In genomic region chr21:38354231-38354630, GRCh38 we compare ENCODE assay signal across 20 cellular contexts.
A peak's percentile ranks its signal among the peaks of the same experiment; 100 is the strongest.
DNase-seq lines count a peak whose midpoint lies in the region; ATAC-seq, FAIRE-seq and TF ChIP-seq lines count a peak whose summit lies in the region.
"Had no signal": no experiment of that assay in that cellular context is flagged by ENCODE, and none has a peak within 500 bp of the region (broad histone marks: within the 10 kb centered on the region; RNA-seq: fewer than 3 reads in every experiment).

No MANE protein-coding gene starts in this region.

- H3K4me3 ChIP-seq in A549 (no peak overlapping the region), H1 (ENCODE audit: extremely low read depth in 1 of 4, insufficient read depth in 2 of 4, low read depth in 3 of 4, low read length in 4 of 4) (no peak overlapping the region), trophoblast cell (ENCODE audit: low read depth, low read length) (peak overlapping the region; percentile 41)

- H2BK15ac ChIP-seq in H1 (ENCODE audit: low read length), result no peak overlapping the region

- no peak overlapping the region for H3K23ac ChIP-seq in H1 (ENCODE audit: insufficient read length)
- no peak overlapping the region for H3K23ac ChIP-seq in trophoblast cell (ENCODE audit: low read length)

- H3K4me2 ChIP-seq in A549, result no peak overlapping the region
- H3K4me2 ChIP-seq in H1 (ENCODE audit: insufficient read depth in 1 of 2, low read depth in 2 of 2, low read length in 2 of 2), result no peak overlapping the region
- no peak overlapping the region for H3K4me2 ChIP-seq in trophoblast cell (ENCODE audit: low read length)

- DNase-seq in A549 (ENCODE audit: low read depth in 1 of 2, low spot score in 1 of 2) (no peak), H1 (ENCODE audit: low read depth in 1 of 2, low spot score in 2 of 2) (no peak), trophoblast cell (no peak), ureter (ENCODE audit: low spot score) (peak; percentile 28), NCI-H2196 treated with DMSO at 0.1 percent for 48 hours (lab: John Stamatoyannopoulos, UW; ENCODE audit: unreplicated experiment) (no peak), GDM1 (lab: John Stamatoyannopoulos, UW) (no peak), hypothalamus (lab: John Stamatoyannopoulos, UW) (no peak)
- DNase-seq: ACHN; BE2C; C1 segment of cervical spinal cord; CD4-positive, CD25-positive, alpha-beta regulatory T cell; CD8-positive, alpha-beta memory T cell; COR-L47; DMS 273 treated with DMSO at 0.1 percent for 48 hours; DMS53; GOT3; H9 had no signal

- H4K5ac ChIP-seq in H1 (ENCODE audit: insufficient read length, low read depth, low read length), result no peak overlapping the region

- no peak for TF ChIP-seq RAD21 in A549 (conservative IDR thresholded peaks at IDR 0.05 in 1 of 2, IDR thresholded peaks at IDR 0.05 in 1 of 2)
- TF ChIP-seq RAD21 in H1 (IDR thresholded peaks at IDR 0.05 in 1 of 2, conservative IDR thresholded peaks at IDR 0.05 in 1 of 2; ENCODE audit: low read depth in 2 of 2, low read length in 2 of 2), result no peak

- peaks cover 29% of the 10 kb centered on the region for H3K4me1 ChIP-seq in A549
- peaks cover 0 to 11% (median 4%) of the 10 kb centered on the region in 4 experiments; a peak in 3 of 7 replicates for H3K4me1 ChIP-seq in H1 (replicated peaks in 1 of 4; ENCODE audit: control insufficient read depth in 3 of 4, insufficient read depth in 4 of 4, low read length in 3 of 4)
- H3K4me1 ChIP-seq in trophoblast cell (ENCODE audit: control insufficient read depth in 1 of 2, insufficient read depth in 2 of 2, low read length in 2 of 2), result peaks cover 3 to 10% of the 10 kb centered on the region in 2 experiments
- H3K4me1 ChIP-seq: BE2C had no signal

- H3K9ac ChIP-seq in H1 (replicated peaks in 1 of 4; ENCODE audit: extremely low read depth in 1 of 4, low read depth in 3 of 4, low read length in 3 of 4) (no peak overlapping the region), trophoblast cell (ENCODE audit: low read length) (no peak overlapping the region)

- no peak overlapping the region for H3K14ac ChIP-seq in H1 (ENCODE audit: insufficient read length)
- H3K14ac ChIP-seq in trophoblast cell (ENCODE audit: low read length), result no peak overlapping the region

- peak overlapping the region; percentile 19; the same call in 1 of the 2 replicates for H2BK12ac ChIP-seq in H1 (ENCODE audit: low read depth, low read length)
- H2BK12ac ChIP-seq in trophoblast cell (ENCODE audit: low read length), result no peak overlapping the region

- no peak overlapping the region for H3K56ac ChIP-seq in H1 (replicated peaks; ENCODE audit: insufficient read length, low read depth, low read length)

- H4K91ac ChIP-seq in H1 (replicated peaks; ENCODE audit: insufficient read length, low read length) (no peak overlapping the region), trophoblast cell (ENCODE audit: low read depth, low read length) (no peak overlapping the region)

- WGBS in A549 (ENCODE audit: missing lambda C conversion rate), result 92% methylated on average over 8 of the region's 10 CpGs
- 92% methylated on average over 10 of the region's 10 CpGs; no CpG with 5 or more reads in 1 of the 2 experiments for WGBS in H1 (ENCODE audit: extremely low coverage in 1 of 2, insufficient coverage in 1 of 2, insufficient read length in 1 of 2, insufficient replicate concordance in 2 of 2, low coverage in 1 of 2, low lambda C conversion rate in 2 of 2, missing lambda C conversion rate in 1 of 2), 2 experiments
- no CpG with 5 or more reads among the region's 10 CpGs for WGBS in trophoblast cell (ENCODE audit: extremely low coverage, insufficient coverage, insufficient read length)

- H3K27me3 ChIP-seq in H1 (replicated peaks in 1 of 4; ENCODE audit: control insufficient read depth in 3 of 4, extremely low read depth in 1 of 4, insufficient read depth in 3 of 4, low read length in 3 of 4) (peaks cover 0 to 4% (median 0%) of the 10 kb centered on the region in 4 experiments; a peak in 3 of 7 replicates), trophoblast cell (ENCODE audit: insufficient read depth, low read length) (no peaks in the 10 kb centered on the region)
- H3K27me3 ChIP-seq: BE2C had no signal

- TF ChIP-seq CTCF in A549 (IDR thresholded peaks at IDR 0.05), result no peak
- TF ChIP-seq CTCF in H1 (IDR thresholded peaks at IDR 0.05; ENCODE audit: control extremely low read depth in 1 of 3, insufficient read depth in 1 of 3, low read depth in 1 of 3, low read length in 3 of 3), result no peak

- no peaks in the 10 kb centered on the region for H3K36me3 ChIP-seq in H1 (ENCODE audit: control insufficient read depth in 2 of 4, insufficient read depth in 4 of 4, low read length in 3 of 4)
- H3K36me3 ChIP-seq in trophoblast cell (ENCODE audit: control insufficient read depth in 1 of 2, insufficient read depth in 2 of 2, low read length in 2 of 2), result no peaks in the 10 kb centered on the region
- H3K36me3 ChIP-seq: BE2C had no signal

- no peak overlapping the region for H4K8ac ChIP-seq in H1 (ENCODE audit: extremely low read depth, insufficient read depth, low read length)
- H4K8ac ChIP-seq in trophoblast cell (ENCODE audit: low read depth, low read length), result no peak overlapping the region

- H3K27ac ChIP-seq in A549 (peak overlapping the region; percentile 84 to 86; a peak in 5 of 6 replicates), H1 (ENCODE audit: low read depth, low read length) (no peak overlapping the region), trophoblast cell (ENCODE audit: low read depth, low read length) (no peak overlapping the region)

- peaks cover 5% of the 10 kb centered on the region; the same call in 1 of the 3 replicates for H3K9me3 ChIP-seq in A549
- no peaks in the 10 kb centered on the region; a peak in 1 of 4 replicates for H3K9me3 ChIP-seq in H1 (ENCODE audit: insufficient read depth in 2 of 2, low read depth in 1 of 2, low read length in 1 of 2)
- H3K9me3 ChIP-seq in trophoblast cell (ENCODE audit: insufficient read depth, low read depth, low read length), result no peaks in the 10 kb centered on the region
- H3K9me3 ChIP-seq: BE2C had no signal

- no peaks in the 10 kb centered on the region for H4K20me1 ChIP-seq in H1 (replicated peaks in 1 of 2; ENCODE audit: control insufficient read depth in 1 of 2, insufficient read depth in 2 of 2, low read length in 2 of 2)

- CTCF ChIA-PET in A549 (lab: Yijun Ruan, JAX) (interaction anchor here (1.1 to 4.9 kb wide), 11 partner anchors 50 to 680 kb away, joined by 5 to 81 read pairs (median 17); no protein-coding TSS in a partner anchor), H1 (lab: Charles Lee; ENCODE audit: partially characterized antibody) (interaction anchor here (0.6 to 9.0 kb wide), 10 partner anchors 11 to 196 kb away, joined by 3 to 366 read pairs (median 14); no protein-coding TSS in a partner anchor)

- H2BK5ac ChIP-seq in H1 (ENCODE audit: low read depth, low read length), result no peak overlapping the region
- H2BK5ac ChIP-seq in trophoblast cell (ENCODE audit: low read depth, low read length, poor library complexity), result no peak overlapping the region

- no peak for ATAC-seq in A549
- ATAC-seq: HepG2 had no signal

- H2BK20ac ChIP-seq in H1 (ENCODE audit: low read length), result no peak overlapping the region

- H4K12ac ChIP-seq in trophoblast cell (ENCODE audit: low read depth, low read length), result no peak overlapping the region

- H2AFZ ChIP-seq in H1 (ENCODE audit: low read length) (no peak overlapping the region), trophoblast cell (ENCODE audit: insufficient read depth, low read length, poor library complexity) (no peak overlapping the region)

- no peaks in the 10 kb centered on the region for H3K23me2 ChIP-seq in H1 (ENCODE audit: low read depth, low read length)

- H3K79me1 ChIP-seq in H1 (ENCODE audit: low read depth, low read length), result no peaks in the 10 kb centered on the region
- peaks cover 9% of the 10 kb centered on the region for H3K79me1 ChIP-seq in trophoblast cell (ENCODE audit: low read length)

- H3K4ac ChIP-seq in H1 (replicated peaks; ENCODE audit: insufficient read length, low read depth, low read length), result no peak overlapping the region
- H3K4ac ChIP-seq in trophoblast cell (ENCODE audit: low read depth, low read length), result no peak overlapping the region

- no peak for TF ChIP-seq EP300 in A549 (IDR thresholded peaks at IDR 0.05)
- no peak for TF ChIP-seq EP300 in H1 (IDR thresholded peaks at IDR 0.05; ENCODE audit: borderline replicate concordance in 1 of 2, low read depth in 2 of 2, low read length in 2 of 2)

- POLR2A ChIA-PET in A549 (lab: Yijun Ruan, JAX) (no interaction called here), H1 (lab: Charles Lee; ENCODE audit: partially characterized antibody) (no interaction called here)

- H2BK120ac ChIP-seq in H1 (replicated peaks; ENCODE audit: low read depth, low read length) (no peak overlapping the region), trophoblast cell (ENCODE audit: insufficient read depth, low read length, poor library complexity) (no peak overlapping the region)

- H3K79me2 ChIP-seq in H1 (ENCODE audit: control insufficient read depth in 1 of 2, insufficient read depth in 2 of 2, low read length in 2 of 2) (no peaks in the 10 kb centered on the region), trophoblast cell (ENCODE audit: control insufficient read depth, insufficient read depth, low read length, poor library complexity) (no peaks in the 10 kb centered on the region)

- no peak overlapping the region for H3K18ac ChIP-seq in H1 (ENCODE audit: extremely low read depth, low read length)
- no peak overlapping the region for H3K18ac ChIP-seq in trophoblast cell (ENCODE audit: low read length)

- no peak overlapping the region for H2AK5ac ChIP-seq in H1 (ENCODE audit: low read depth, low read length)
- peak overlapping the region; percentile 15 for H2AK5ac ChIP-seq in trophoblast cell (ENCODE audit: low read length)

- TF ChIP-seq POLR2A in A549 (IDR thresholded peaks at IDR 0.05; ENCODE audit: low read length) (no peak), H1 (IDR thresholded peaks at IDR 0.05; ENCODE audit: control extremely low read depth in 1 of 2, low read depth in 2 of 2, low read length in 2 of 2) (no peak)

- no peak for FAIRE-seq in A549 (lab: Jason Lieb, UNC)
- FAIRE-seq in H1 (lab: Jason Lieb, UNC), result no peak
- FAIRE-seq: G401.6, GM12892, HepG2 had no signal

TF ChIP-seq in A549, 52 proteins besides CTCF, POLR2A, EP300 and RAD21 (continues in another document):
- TF ChIP-seq PHF8 (IDR thresholded peaks at IDR 0.05; ENCODE audit: borderline replicate concordance, low read depth), result no peak
- no peak for TF ChIP-seq NFE2L2 (conservative IDR thresholded peaks at IDR 0.05; ENCODE audit: low read length)
- TF ChIP-seq EHF (CRISPR knock-in tag; IDR thresholded peaks at IDR 0.05), result no peak
- no peak for TF ChIP-seq CEBPB (IDR thresholded peaks at IDR 0.05)
- TF ChIP-seq NR3C1 (IDR thresholded peaks at IDR 0.05), result no peak
- TF ChIP-seq JUNB (IDR thresholded peaks at IDR 0.05), result no peak

TF ChIP-seq in H1, 55 proteins besides CTCF, POLR2A, EP300 and RAD21 (continues in another document):
- TF ChIP-seq GABPA (IDR thresholded peaks at IDR 0.05; ENCODE audit: borderline replicate concordance, insufficient read depth, low read length) (no peak), RFX5 (IDR thresholded peaks at IDR 0.05; ENCODE audit: borderline replicate concordance, low read depth, low read length) (no peak), SIX5 (IDR thresholded peaks at IDR 0.05; ENCODE audit: low read depth, low read length) (no peak), CTBP2 (IDR thresholded peaks at IDR 0.05; ENCODE audit: borderline replicate concordance, insufficient read depth, insufficient read length, low read length) (no peak), CHD1 (IDR thresholded peaks at IDR 0.05; ENCODE audit: low read depth, low read length) (no peak)

Comparison
In these comparisons a context has a peak if more than half of its experiments do, and no peak if none do; other contexts are left out.
1. H3K27ac ChIP-seq: peak in A549 (2 of 2); none in H1 (single experiment) and trophoblast cell (single experiment).